ENCODE assay signal across 1 cellular context in genomic region chr6:26054937-26055669, GRCh38.
TF ChIP-seq lines count a peak whose summit lies in the region.

No MANE protein-coding gene starts in this region.

TF ChIP-seq in K562, 482 proteins besides CTCF, POLR2A, EP300 and RAD21 (continued from another document and continues in another):
- peak; percentile 93 to 96 for TF ChIP-seq MLLT1 (IDR thresholded peaks at IDR 0.05)
- peak; percentile 56 for TF ChIP-seq ZNF436 (CRISPR knock-in tag; IDR thresholded peaks at IDR 0.05)
- TF ChIP-seq CSDE1 (IDR thresholded peaks at IDR 0.05), result no peak; a peak in 1 of 4 replicates
- TF ChIP-seq SAFB (IDR thresholded peaks at IDR 0.05; ENCODE audit: borderline replicate concordance, low read depth, low read length), result no peak
- TF ChIP-seq, protein P1, sequence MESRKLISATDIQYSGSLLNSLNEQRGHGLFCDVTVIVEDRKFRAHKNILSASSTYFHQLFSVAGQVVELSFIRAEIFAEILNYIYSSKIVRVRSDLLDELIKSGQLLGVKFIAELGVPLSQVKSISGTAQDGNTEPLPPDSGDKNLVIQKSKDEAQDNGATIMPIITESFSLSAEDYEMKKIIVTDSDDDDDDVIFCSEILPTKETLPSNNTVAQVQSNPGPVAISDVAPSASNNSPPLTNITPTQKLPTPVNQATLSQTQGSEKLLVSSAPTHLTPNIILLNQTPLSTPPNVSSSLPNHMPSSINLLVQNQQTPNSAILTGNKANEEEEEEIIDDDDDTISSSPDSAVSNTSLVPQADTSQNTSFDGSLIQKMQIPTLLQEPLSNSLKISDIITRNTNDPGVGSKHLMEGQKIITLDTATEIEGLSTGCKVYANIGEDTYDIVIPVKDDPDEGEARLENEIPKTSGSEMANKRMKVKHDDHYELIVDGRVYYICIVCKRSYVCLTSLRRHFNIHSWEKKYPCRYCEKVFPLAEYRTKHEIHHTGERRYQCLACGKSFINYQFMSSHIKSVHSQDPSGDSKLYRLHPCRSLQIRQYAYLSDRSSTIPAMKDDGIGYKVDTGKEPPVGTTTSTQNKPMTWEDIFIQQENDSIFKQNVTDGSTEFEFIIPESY (CRISPR knock-in tag; IDR thresholded peaks at IDR 0.05), result 0 out of 2 replicates have a peak, but pooled peaks have one; percentile 19
- no peak for TF ChIP-seq SRSF9 (IDR thresholded peaks at IDR 0.05; ENCODE audit: borderline replicate concordance, low read depth, low read length)
- TF ChIP-seq ZNF584 (CRISPR knock-in tag; IDR thresholded peaks at IDR 0.05; ENCODE audit: low read depth), result no peak
- peak; percentile 32; the same call in 1 of the 2 replicates for TF ChIP-seq TFE3 (CRISPR knock-in tag; IDR thresholded peaks at IDR 0.05)
- TF ChIP-seq PHB2 (IDR thresholded peaks at IDR 0.05; ENCODE audit: low read depth), result no peak
- peak; percentile 71; the same call in 1 of the 2 replicates for TF ChIP-seq POLR2AphosphoS2 (IDR thresholded peaks at IDR 0.05; ENCODE audit: low read length)
- TF ChIP-seq, protein P2, sequence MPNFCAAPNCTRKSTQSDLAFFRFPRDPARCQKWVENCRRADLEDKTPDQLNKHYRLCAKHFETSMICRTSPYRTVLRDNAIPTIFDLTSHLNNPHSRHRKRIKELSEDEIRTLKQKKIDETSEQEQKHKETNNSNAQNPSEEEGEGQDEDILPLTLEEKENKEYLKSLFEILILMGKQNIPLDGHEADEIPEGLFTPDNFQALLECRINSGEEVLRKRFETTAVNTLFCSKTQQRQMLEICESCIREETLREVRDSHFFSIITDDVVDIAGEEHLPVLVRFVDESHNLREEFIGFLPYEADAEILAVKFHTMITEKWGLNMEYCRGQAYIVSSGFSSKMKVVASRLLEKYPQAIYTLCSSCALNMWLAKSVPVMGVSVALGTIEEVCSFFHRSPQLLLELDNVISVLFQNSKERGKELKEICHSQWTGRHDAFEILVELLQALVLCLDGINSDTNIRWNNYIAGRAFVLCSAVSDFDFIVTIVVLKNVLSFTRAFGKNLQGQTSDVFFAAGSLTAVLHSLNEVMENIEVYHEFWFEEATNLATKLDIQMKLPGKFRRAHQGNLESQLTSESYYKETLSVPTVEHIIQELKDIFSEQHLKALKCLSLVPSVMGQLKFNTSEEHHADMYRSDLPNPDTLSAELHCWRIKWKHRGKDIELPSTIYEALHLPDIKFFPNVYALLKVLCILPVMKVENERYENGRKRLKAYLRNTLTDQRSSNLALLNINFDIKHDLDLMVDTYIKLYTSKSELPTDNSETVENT (CRISPR knock-in tag; IDR thresholded peaks at IDR 0.05), result peak; percentile 81; the same call in 1 of the 2 replicates
- peak; percentile 56 for TF ChIP-seq SOX6 (IDR thresholded peaks at IDR 0.05)
- no peak for TF ChIP-seq ZNF217 (CRISPR knock-in tag; IDR thresholded peaks at IDR 0.05)
- TF ChIP-seq, protein P3, sequence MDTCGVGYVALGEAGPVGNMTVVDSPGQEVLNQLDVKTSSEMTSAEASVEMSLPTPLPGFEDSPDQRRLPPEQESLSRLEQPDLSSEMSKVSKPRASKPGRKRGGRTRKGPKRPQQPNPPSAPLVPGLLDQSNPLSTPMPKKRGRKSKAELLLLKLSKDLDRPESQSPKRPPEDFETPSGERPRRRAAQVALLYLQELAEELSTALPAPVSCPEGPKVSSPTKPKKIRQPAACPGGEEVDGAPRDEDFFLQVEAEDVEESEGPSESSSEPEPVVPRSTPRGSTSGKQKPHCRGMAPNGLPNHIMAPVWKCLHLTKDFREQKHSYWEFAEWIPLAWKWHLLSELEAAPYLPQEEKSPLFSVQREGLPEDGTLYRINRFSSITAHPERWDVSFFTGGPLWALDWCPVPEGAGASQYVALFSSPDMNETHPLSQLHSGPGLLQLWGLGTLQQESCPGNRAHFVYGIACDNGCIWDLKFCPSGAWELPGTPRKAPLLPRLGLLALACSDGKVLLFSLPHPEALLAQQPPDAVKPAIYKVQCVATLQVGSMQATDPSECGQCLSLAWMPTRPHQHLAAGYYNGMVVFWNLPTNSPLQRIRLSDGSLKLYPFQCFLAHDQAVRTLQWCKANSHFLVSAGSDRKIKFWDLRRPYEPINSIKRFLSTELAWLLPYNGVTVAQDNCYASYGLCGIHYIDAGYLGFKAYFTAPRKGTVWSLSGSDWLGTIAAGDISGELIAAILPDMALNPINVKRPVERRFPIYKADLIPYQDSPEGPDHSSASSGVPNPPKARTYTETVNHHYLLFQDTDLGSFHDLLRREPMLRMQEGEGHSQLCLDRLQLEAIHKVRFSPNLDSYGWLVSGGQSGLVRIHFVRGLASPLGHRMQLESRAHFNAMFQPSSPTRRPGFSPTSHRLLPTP (IDR thresholded peaks at IDR 0.05; ENCODE audit: borderline replicate concordance, extremely low read depth, insufficient read length), result no peak
- TF ChIP-seq, protein P4, sequence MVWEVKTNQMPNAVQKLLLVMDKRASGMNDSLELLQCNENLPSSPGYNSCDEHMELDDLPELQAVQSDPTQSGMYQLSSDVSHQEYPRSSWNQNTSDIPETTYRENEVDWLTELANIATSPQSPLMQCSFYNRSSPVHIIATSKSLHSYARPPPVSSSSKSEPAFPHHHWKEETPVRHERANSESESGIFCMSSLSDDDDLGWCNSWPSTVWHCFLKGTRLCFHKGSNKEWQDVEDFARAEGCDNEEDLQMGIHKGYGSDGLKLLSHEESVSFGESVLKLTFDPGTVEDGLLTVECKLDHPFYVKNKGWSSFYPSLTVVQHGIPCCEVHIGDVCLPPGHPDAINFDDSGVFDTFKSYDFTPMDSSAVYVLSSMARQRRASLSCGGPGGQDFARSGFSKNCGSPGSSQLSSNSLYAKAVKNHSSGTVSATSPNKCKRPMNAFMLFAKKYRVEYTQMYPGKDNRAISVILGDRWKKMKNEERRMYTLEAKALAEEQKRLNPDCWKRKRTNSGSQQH (CRISPR knock-in tag; IDR thresholded peaks at IDR 0.05), result peak; percentile 98
- TF ChIP-seq, protein P5, sequence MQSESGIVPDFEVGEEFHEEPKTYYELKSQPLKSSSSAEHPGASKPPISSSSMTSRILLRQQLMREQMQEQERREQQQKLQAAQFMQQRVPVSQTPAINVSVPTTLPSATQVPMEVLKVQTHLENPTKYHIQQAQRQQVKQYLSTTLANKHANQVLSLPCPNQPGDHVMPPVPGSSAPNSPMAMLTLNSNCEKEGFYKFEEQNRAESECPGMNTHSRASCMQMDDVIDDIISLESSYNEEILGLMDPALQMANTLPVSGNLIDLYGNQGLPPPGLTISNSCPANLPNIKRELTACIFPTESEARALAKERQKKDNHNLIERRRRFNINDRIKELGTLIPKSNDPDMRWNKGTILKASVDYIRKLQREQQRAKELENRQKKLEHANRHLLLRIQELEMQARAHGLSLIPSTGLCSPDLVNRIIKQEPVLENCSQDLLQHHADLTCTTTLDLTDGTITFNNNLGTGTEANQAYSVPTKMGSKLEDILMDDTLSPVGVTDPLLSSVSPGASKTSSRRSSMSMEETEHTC (IDR thresholded peaks at IDR 0.05), result no peak
- TF ChIP-seq TCF7 (IDR thresholded peaks at IDR 0.05; ENCODE audit: borderline replicate concordance), result no peak
- no peak for TF ChIP-seq COPS2 (conservative IDR thresholded peaks at IDR 0.05)
- TF ChIP-seq SIN3A (IDR thresholded peaks at IDR 0.05; ENCODE audit: borderline replicate concordance in 2 of 2, control insufficient read depth in 1 of 2, low read depth in 2 of 2, low read length in 2 of 2), result peak; percentile 77 to 97; a peak in 3 of 4 replicates
- no peak for TF ChIP-seq ZNF76 (CRISPR knock-in tag; IDR thresholded peaks at IDR 0.05; ENCODE audit: borderline replicate concordance)
- TF ChIP-seq ZNF780A (CRISPR knock-in tag; IDR thresholded peaks at IDR 0.05), result no peak
- TF ChIP-seq, protein P6, sequence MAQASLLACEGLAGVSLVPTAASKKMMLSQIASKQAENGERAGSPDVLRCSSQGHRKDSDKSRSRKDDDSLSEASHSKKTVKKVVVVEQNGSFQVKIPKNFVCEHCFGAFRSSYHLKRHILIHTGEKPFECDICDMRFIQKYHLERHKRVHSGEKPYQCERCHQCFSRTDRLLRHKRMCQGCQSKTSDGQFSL (CRISPR knock-in tag; IDR thresholded peaks at IDR 0.05), result 0 out of 2 replicates have a peak, but pooled peaks have one; percentile 17
- TF ChIP-seq, protein P6 (tag; IDR thresholded peaks at IDR 0.05), result no peak
- TF ChIP-seq EZH2 (IDR thresholded peaks at IDR 0.05; ENCODE audit: borderline replicate concordance, low read depth, low read length), result no peak
- no peak for TF ChIP-seq CLOCK (CRISPR knock-in tag; IDR thresholded peaks at IDR 0.05; ENCODE audit: borderline replicate concordance)
- no peak for TF ChIP-seq HIVEP1 (CRISPR knock-in tag; IDR thresholded peaks at IDR 0.05)
- TF ChIP-seq, protein P7, sequence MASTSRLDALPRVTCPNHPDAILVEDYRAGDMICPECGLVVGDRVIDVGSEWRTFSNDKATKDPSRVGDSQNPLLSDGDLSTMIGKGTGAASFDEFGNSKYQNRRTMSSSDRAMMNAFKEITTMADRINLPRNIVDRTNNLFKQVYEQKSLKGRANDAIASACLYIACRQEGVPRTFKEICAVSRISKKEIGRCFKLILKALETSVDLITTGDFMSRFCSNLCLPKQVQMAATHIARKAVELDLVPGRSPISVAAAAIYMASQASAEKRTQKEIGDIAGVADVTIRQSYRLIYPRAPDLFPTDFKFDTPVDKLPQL (IDR thresholded peaks at IDR 0.05; ENCODE audit: extremely low read depth, insufficient read length), result no peak
- no peak for TF ChIP-seq HMGXB4 (CRISPR knock-in tag; IDR thresholded peaks at IDR 0.05)
- peak; percentile 11 to 29; a peak in 1 of 4 replicates for TF ChIP-seq MNT (conservative IDR thresholded peaks at IDR 0.05)
- TF ChIP-seq MAFG (tag; conservative IDR thresholded peaks at IDR 0.05), result no peak
